Comparison of ENCODE assay signal across 1 cellular context in genomic region chr20:63682384-63683139, GRCh38.
TF ChIP-seq lines count a peak whose summit lies in the region.

No MANE protein-coding gene starts in this region.

TF ChIP-seq in HEK293, 187 proteins besides CTCF, POLR2A, EP300 and RAD21 (continued from another document and continues in another):
- TF ChIP-seq EGR2 (tag by site-specific recombination; IDR thresholded peaks at IDR 0.05; ENCODE audit: low read depth) (peak; percentile 92), ZNF639 (tag by site-specific recombination; IDR thresholded peaks at IDR 0.05) (0 out of 2 replicates have a peak, but pooled peaks have one; percentile 48), ZNF121 (tag by site-specific recombination; IDR thresholded peaks at IDR 0.05) (no peak), FEZF1 (tag by site-specific recombination; IDR thresholded peaks at IDR 0.05) (no peak), ZNF692 (tag by site-specific recombination; IDR thresholded peaks at IDR 0.05) (no peak), ZNF521 (tag by site-specific recombination; IDR thresholded peaks at IDR 0.05) (no peak), ZNF302 (tag by site-specific recombination; IDR thresholded peaks at IDR 0.05; ENCODE audit: low read depth) (no peak), ZNF184 (tag by site-specific recombination; IDR thresholded peaks at IDR 0.05) (no peak), KLF9 (tag by site-specific recombination; IDR thresholded peaks at IDR 0.05; ENCODE audit: low read depth) (no peak; the same call in 1 of the 2 replicates), GLI4 (tag by site-specific recombination; IDR thresholded peaks at IDR 0.05) (no peak), SP3 (tag by site-specific recombination; IDR thresholded peaks at IDR 0.05) (peak; percentile 65), ZNF394 (tag by site-specific recombination; IDR thresholded peaks at IDR 0.05; ENCODE audit: borderline replicate concordance) (peak; percentile 41; the same call in 1 of the 2 replicates), ZNF654 (tag by site-specific recombination; IDR thresholded peaks at IDR 0.05; ENCODE audit: low read depth) (no peak), ZNF155 (tag by site-specific recombination; IDR thresholded peaks at IDR 0.05) (no peak), GLIS2 (tag by site-specific recombination; IDR thresholded peaks at IDR 0.05) (peak; percentile 83; the same call in 1 of the 2 replicates), ZNF514 (tag by site-specific recombination; IDR thresholded peaks at IDR 0.05) (no peak), ZNF664 (tag by site-specific recombination; IDR thresholded peaks at IDR 0.05) (no peak), ZNF747 (tag by site-specific recombination; IDR thresholded peaks at IDR 0.05) (no peak), MEIS1 (CRISPR knock-in tag; IDR thresholded peaks at IDR 0.05; ENCODE audit: borderline replicate concordance) (no peak), OVOL3 (tag by site-specific recombination; IDR thresholded peaks at IDR 0.05) (no peak), MZF1 (tag by site-specific recombination; IDR thresholded peaks at IDR 0.05; ENCODE audit: borderline replicate concordance) (no peak), ZNF292 (tag by site-specific recombination; IDR thresholded peaks at IDR 0.05; ENCODE audit: borderline replicate concordance, low read depth) (no peak), PRDM4 (tag by site-specific recombination; IDR thresholded peaks at IDR 0.05) (no peak), ZNF677 (tag by site-specific recombination; IDR thresholded peaks at IDR 0.05) (no peak), TSHZ1 (tag by site-specific recombination; IDR thresholded peaks at IDR 0.05; ENCODE audit: borderline replicate concordance) (no peak), ZSCAN16 (tag by site-specific recombination; IDR thresholded peaks at IDR 0.05) (no peak), SP7 (tag by site-specific recombination; IDR thresholded peaks at IDR 0.05) (peak; percentile 86), PBX3 (CRISPR knock-in tag; IDR thresholded peaks at IDR 0.05) (no peak), PRDM1 (tag by site-specific recombination; IDR thresholded peaks at IDR 0.05) (no peak), ZBTB7A (tag by site-specific recombination; IDR thresholded peaks at IDR 0.05; ENCODE audit: low read depth) (no peak), ZNF624 (tag by site-specific recombination; IDR thresholded peaks at IDR 0.05) (no peak), ZNF140 (tag by site-specific recombination; IDR thresholded peaks at IDR 0.05) (no peak), ZBTB44 (tag by site-specific recombination; IDR thresholded peaks at IDR 0.05) (no peak), ZNF518A (tag by site-specific recombination; conservative IDR thresholded peaks at IDR 0.05; ENCODE audit: low read depth) (no peak), ZNF701 (tag by site-specific recombination; IDR thresholded peaks at IDR 0.05) (no peak), ZBTB21 (tag by site-specific recombination; IDR thresholded peaks at IDR 0.05) (peak; percentile 38; the same call in 1 of the 2 replicates), ZSCAN23 (tag by site-specific recombination; IDR thresholded peaks at IDR 0.05) (no peak), ZNF585B (tag by site-specific recombination; IDR thresholded peaks at IDR 0.05) (no peak), PRDM10 (tag by site-specific recombination; IDR thresholded peaks at IDR 0.05) (no peak), GLI2 (tag by site-specific recombination; IDR thresholded peaks at IDR 0.05; ENCODE audit: borderline replicate concordance, low read depth) (no peak), ZNF600 (tag by site-specific recombination; IDR thresholded peaks at IDR 0.05) (peak; percentile 94), ZBTB1 (tag by site-specific recombination; IDR thresholded peaks at IDR 0.05) (no peak), ZNF777 (tag by site-specific recombination; IDR thresholded peaks at IDR 0.05; ENCODE audit: borderline replicate concordance) (no peak), ZNF791 (tag by site-specific recombination; IDR thresholded peaks at IDR 0.05) (no peak), ZBTB17 (tag by site-specific recombination; IDR thresholded peaks at IDR 0.05) (no peak)
